Comparison of ENCODE assay signal across 1 cellular context in genomic region chr2:10162586-10163497, GRCh38.
TF ChIP-seq lines count a peak whose summit lies in the region.

No MANE protein-coding gene starts in this region.

TF ChIP-seq in GM23338, 12 proteins besides CTCF, POLR2A, EP300 and RAD21 (continued from another document):
- TF ChIP-seq ZNF462 (CRISPR knock-in tag; IDR thresholded peaks at IDR 0.05), result no peak
